Comparison of ENCODE assay signal across 8 cellular contexts in the genomic region with DNA sequence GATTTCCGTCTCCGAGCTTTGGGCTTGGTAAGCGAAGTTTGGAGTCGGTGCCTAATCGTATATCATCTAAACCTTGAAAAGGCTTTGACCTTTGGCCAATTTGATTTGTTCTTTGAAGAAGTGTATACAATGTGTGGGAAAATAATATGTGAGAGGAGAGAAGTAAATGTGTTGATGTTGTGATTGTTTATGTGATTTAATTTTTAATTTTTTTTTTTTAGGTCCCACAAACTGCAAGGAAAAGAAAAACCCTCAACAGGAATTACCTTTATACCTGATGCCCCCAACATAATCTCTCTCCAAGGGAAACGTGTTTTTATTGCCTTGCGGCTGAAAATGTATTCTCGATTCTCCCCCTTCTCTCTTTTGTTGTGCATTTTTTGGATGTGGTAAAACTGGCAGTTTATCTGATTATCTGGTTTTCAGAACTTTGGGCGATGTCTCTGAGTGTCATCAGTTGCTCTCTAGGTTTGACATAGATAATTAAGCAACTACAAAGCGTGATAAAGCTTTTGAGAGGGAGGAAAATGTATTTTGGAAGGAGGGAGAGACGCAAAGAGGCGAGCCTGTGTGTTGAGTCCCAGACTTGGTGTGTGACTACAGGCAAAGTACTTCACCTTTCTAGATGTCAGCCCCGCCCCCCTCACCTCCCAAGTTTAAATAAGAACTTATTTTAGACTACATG. TPM values are rescaled to one million over a fixed set of nuclear protein-coding genes. Genes with fewer than 3 reads are reported as not detected.
DNase-seq lines count a peak whose midpoint lies in the region; ATAC-seq and TF ChIP-seq lines count a peak whose summit lies in the region.

No MANE protein-coding gene starts in this region.

- H3K4me1 ChIP-seq in endodermal cell (ENCODE audit: control insufficient read depth, insufficient read depth, low read length) (no peaks in the 10 kb centered on the region), neuronal stem cell (ENCODE audit: control insufficient read depth in 2 of 2, insufficient read depth in 1 of 2, low read depth in 1 of 2, low read length in 2 of 2) (peaks cover 0 to 4% of the 10 kb centered on the region in 2 donors)

- CTCF ChIA-PET in activated CD4-positive, alpha-beta T cell treated with anti-CD3 and anti-CD28 coated beads, Interleukin-2, amount 10 ng/mL, durations not matched to agents 7 days and 5 days (lab: Charles Lee) = interaction anchor here (0.5 to 1.1 kb wide), 7 partner anchors 9 to 378 kb away, joined by 3 to 5 read pairs (median 4); no protein-coding TSS in a partner anchor

- no peak overlapping the region for H2AK5ac ChIP-seq in neuronal stem cell (ENCODE audit: low read depth, low read length)

- H2BK120ac ChIP-seq in neuronal stem cell (ENCODE audit: low read depth, low read length) = no peak overlapping the region

- no peak overlapping the region for H3K14ac ChIP-seq in neuronal stem cell (ENCODE audit: low read length)

- peak; percentile 8 to 38 for DNase-seq in activated CD8-positive, alpha-beta memory T cell treated with anti-CD3 and anti-CD28 coated beads for 1 hour (ENCODE audit: extremely low read depth in 1 of 2, low read depth in 1 of 2)
- DNase-seq in activated CD8-positive, alpha-beta memory T cell treated with anti-CD3 and anti-CD28 coated beads for 24 hours = no peak
- DNase-seq in activated CD4-positive, alpha-beta T cell treated with anti-CD3 and anti-CD28 coated beads, Interleukin-2, amount 10 ng/mL, durations not matched to agents 7 days and 5 days = peak; percentile 46
- DNase-seq in endodermal cell (no peak), neuronal stem cell (ENCODE audit: low spot score) (no peak), NCI-H2029 (lab: John Stamatoyannopoulos, UW) (no peak), NCI-H524 treated with DMSO at 0.1 percent for 48 hours (lab: John Stamatoyannopoulos, UW) (no peak)

- H4K8ac ChIP-seq in neuronal stem cell (ENCODE audit: low read depth, low read length) = no peak overlapping the region

- H3K4me3 ChIP-seq in endodermal cell (ENCODE audit: low read length) (peak overlapping the region; percentile 87), neuronal stem cell (ENCODE audit: low read length in 2 of 2) (peak overlapping the region; percentile 54 to 81)

- no peaks in the 10 kb centered on the region for H3K27me3 Mint-ChIP-seq in activated CD4-positive, alpha-beta T cell treated with anti-CD3 and anti-CD28 coated beads, Interleukin-2, amount 10 ng/mL, durations not matched to agents 7 days and 5 days
- H3K27me3 Mint-ChIP-seq in endodermal cell (ENCODE audit: insufficient read depth) = peaks cover 2% of the 10 kb centered on the region

- H3K4me3 Mint-ChIP-seq in activated CD4-positive, alpha-beta T cell treated with anti-CD3 and anti-CD28 coated beads, Interleukin-2, amount 10 ng/mL, durations not matched to agents 7 days and 5 days = peak overlapping the region; percentile 73
- H3K4me3 Mint-ChIP-seq in endodermal cell = peak overlapping the region; percentile 96

- H2AFZ ChIP-seq in neuronal stem cell (ENCODE audit: low read length) = peak overlapping the region; percentile 71

- peaks cover 7% of the 10 kb centered on the region for H3K36me3 Mint-ChIP-seq in activated CD4-positive, alpha-beta T cell treated with anti-CD3 and anti-CD28 coated beads, Interleukin-2, amount 10 ng/mL, durations not matched to agents 7 days and 5 days (ENCODE audit: low read depth)
- H3K36me3 Mint-ChIP-seq in endodermal cell (ENCODE audit: low read depth) = no peaks in the 10 kb centered on the region

- H3K36me3 ChIP-seq in endodermal cell (ENCODE audit: control insufficient read depth, insufficient read depth, low read length) (no peaks in the 10 kb centered on the region), neuronal stem cell (replicated peaks in 1 of 2; ENCODE audit: control insufficient read depth in 2 of 2, insufficient read depth in 2 of 2, low read length in 2 of 2) (no peaks in the 10 kb centered on the region)

- H3K23ac ChIP-seq in neuronal stem cell (ENCODE audit: low read depth, low read length, poor library complexity) = no peak overlapping the region

- H3K27ac Mint-ChIP-seq in activated CD4-positive, alpha-beta T cell treated with anti-CD3 and anti-CD28 coated beads, Interleukin-2, amount 10 ng/mL, durations not matched to agents 7 days and 5 days = peak overlapping the region; percentile 91
- peak overlapping the region; percentile 98 for H3K27ac Mint-ChIP-seq in endodermal cell

- H3K4me1 Mint-ChIP-seq in activated CD4-positive, alpha-beta T cell treated with anti-CD3 and anti-CD28 coated beads, Interleukin-2, amount 10 ng/mL, durations not matched to agents 7 days and 5 days = peaks cover 34% of the 10 kb centered on the region
- peaks cover 17% of the 10 kb centered on the region for H3K4me1 Mint-ChIP-seq in endodermal cell

- H3K27ac ChIP-seq in endodermal cell (ENCODE audit: low read depth, low read length) (peak overlapping the region; percentile 88), neuronal stem cell (replicated peaks; ENCODE audit: low read length) (peak overlapping the region; percentile 94)

- H3K9me3 Mint-ChIP-seq in activated CD4-positive, alpha-beta T cell treated with anti-CD3 and anti-CD28 coated beads, Interleukin-2, amount 10 ng/mL, durations not matched to agents 7 days and 5 days = no peaks in the 10 kb centered on the region
- H3K9me3 Mint-ChIP-seq in endodermal cell = no peaks in the 10 kb centered on the region

- peak overlapping the region; percentile 33 for H3K4me2 ChIP-seq in neuronal stem cell (ENCODE audit: insufficient read depth, low read length, poor library complexity, severe bottlenecking)

- H2BK15ac ChIP-seq in neuronal stem cell (ENCODE audit: low read length) = no peak overlapping the region

- peaks cover 3% of the 10 kb centered on the region for H3K79me1 ChIP-seq in neuronal stem cell (ENCODE audit: low read depth, low read length)

- H3K9me3 ChIP-seq in endodermal cell (ENCODE audit: control insufficient read depth, low read length) = no peaks in the 10 kb centered on the region
- no peaks in the 10 kb centered on the region for H3K9me3 ChIP-seq in neuronal stem cell (replicated peaks in 1 of 2; ENCODE audit: control insufficient read depth in 2 of 2, insufficient read depth in 1 of 2, low read depth in 1 of 2, low read length in 2 of 2)

- POLR2A ChIA-PET in activated CD4-positive, alpha-beta T cell treated with anti-CD3 and anti-CD28 coated beads, Interleukin-2, amount 10 ng/mL, durations not matched to agents 7 days and 5 days (lab: Charles Lee) = no interaction called here

- no peak overlapping the region for H2BK12ac ChIP-seq in neuronal stem cell (ENCODE audit: low read length)

- TF ChIP-seq CTCF in endodermal cell (conservative IDR thresholded peaks at IDR 0.05) = no peak

- H3K9ac ChIP-seq in endodermal cell (ENCODE audit: extremely low read depth, low read length, poor library complexity, severe bottlenecking) (peak overlapping the region; percentile 58), neuronal stem cell (ENCODE audit: low read depth, low read length, poor library complexity) (no peak overlapping the region)

- ATAC-seq in HG03175 (IDR thresholded peaks at IDR 0.05; ENCODE audit: unreplicated experiment) = no peak

- H3K27me3 ChIP-seq in endodermal cell (ENCODE audit: control insufficient read depth, insufficient read depth, low read length, poor library complexity, severe bottlenecking) = no peaks in the 10 kb centered on the region
- no peaks in the 10 kb centered on the region for H3K27me3 ChIP-seq in neuronal stem cell (ENCODE audit: control insufficient read depth in 3 of 3, insufficient read depth in 3 of 3, low read depth in 1 of 3, low read length in 3 of 3)

- 14 to 20% methylated on average over 8 to 13 of the region's 13 CpGs for WGBS in endodermal cell (ENCODE audit: insufficient coverage in 1 of 2, insufficient read length in 1 of 2), 2 experiments
- no CpG with 5 or more reads among the region's 13 CpGs for WGBS in neuronal stem cell (ENCODE audit: extremely low coverage in 2 of 2, insufficient read length in 2 of 2, insufficient replicate concordance in 1 of 2), 2 donors

- H4K91ac ChIP-seq in neuronal stem cell (ENCODE audit: low read depth, low read length, poor library complexity) = no peak overlapping the region

- H3K4ac ChIP-seq in neuronal stem cell (ENCODE audit: low read length) = no peak overlapping the region

- H2BK5ac ChIP-seq in neuronal stem cell (ENCODE audit: low read length) = no peak overlapping the region

- H3K18ac ChIP-seq in neuronal stem cell (ENCODE audit: low read length) = no peak overlapping the region

RNA-seq across cellular contexts. Expression of a gene that starts 0.9 kb away (rescaled TPM):
- total RNA-seq in activated CD4-positive, alpha-beta T cell treated with anti-CD3 and anti-CD28 coated beads, Interleukin-2, amount 10 ng/mL, durations not matched to agents 7 days and 5 days = 10 to 100 TPM; 49.3 to 58.5 TPM
- 10 to 100 TPM; 71.9 to 84.5 TPM for total RNA-seq in endodermal cell
- polyA plus RNA-seq in endodermal cell (2013, experiment 1 of 2) = 62.9 TPM
- polyA plus RNA-seq in endodermal cell (2013, experiment 2 of 2) = 60.6 TPM
- 44.2 TPM for polyA plus RNA-seq in neuronal stem cell (2013, experiment 1 of 2)
- 43.9 TPM for polyA plus RNA-seq in neuronal stem cell (2013, experiment 2 of 2)

Comparison
In these comparisons a context has a peak if more than half of its experiments do, and no peak if none do; other contexts are left out.
1. DNase-seq: peak in activated CD8-positive, alpha-beta memory T cell treated with anti-CD3 and anti-CD28 coated beads for 1 hour (2 of 2) and activated CD4-positive, alpha-beta T cell treated with anti-CD3 and anti-CD28 coated beads, Interleukin-2, amount 10 ng/mL, durations not matched to agents 7 days and 5 days (single experiment); none in activated CD8-positive, alpha-beta memory T cell treated with anti-CD3 and anti-CD28 coated beads for 24 hours (single experiment), endodermal cell (single experiment), neuronal stem cell (single experiment), NCI-H2029 (single experiment) and NCI-H524 treated with DMSO at 0.1 percent for 48 hours (single experiment).